ENCODE assay signal across 8 cellular contexts in the genomic region with DNA sequence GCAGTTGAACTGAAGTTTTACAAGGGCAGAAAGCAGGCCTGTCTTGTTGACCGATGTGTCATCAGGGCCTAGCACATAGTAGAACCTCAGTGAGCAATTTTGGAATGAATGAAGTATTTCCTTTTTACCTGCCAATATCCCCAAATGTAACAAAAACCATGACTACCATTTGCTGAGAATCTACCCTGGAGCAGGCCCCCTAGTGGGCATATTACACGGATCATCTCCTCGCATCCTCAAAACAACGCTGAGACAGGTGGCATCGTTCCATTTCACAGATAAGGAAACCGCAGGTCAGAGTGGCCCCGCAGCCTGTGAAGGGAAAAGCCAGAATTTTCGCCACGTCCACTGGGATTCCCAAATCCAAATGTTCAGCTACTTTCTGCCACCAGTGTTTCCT.
DNase-seq lines count a peak whose midpoint lies in the region; ATAC-seq, FAIRE-seq and TF ChIP-seq lines count a peak whose summit lies in the region.

No MANE protein-coding gene starts in this region.

- no peaks in the 10 kb centered on the region for H3F3A ChIP-seq in SU-DHL-6 (ENCODE audit: insufficient read depth)

- no peaks in the 10 kb centered on the region for H3K9me3 ChIP-seq in SU-DHL-6 (ENCODE audit: insufficient read depth, low read length)
- no peaks in the 10 kb centered on the region for H3K9me3 ChIP-seq in suprapubic skin

- no peak overlapping the region for H3K4me2 ChIP-seq in SU-DHL-6 (ENCODE audit: low read depth, low read length, poor library complexity, severe bottlenecking)

- H3K36me3 ChIP-seq in SU-DHL-6 (ENCODE audit: low read length) = no peaks in the 10 kb centered on the region
- H3K36me3 ChIP-seq in suprapubic skin = no peaks in the 10 kb centered on the region

- no peaks in the 10 kb centered on the region for H3K4me1 ChIP-seq in suprapubic skin

- H3K4me1 Mint-ChIP-seq in activated T-helper 17 cell treated with anti-CD3 and anti-CD28 coated beads, Interleukin-2, amount 50 U/mL, for 72 hours = no peaks in the 10 kb centered on the region

- no peak overlapping the region for H3K27ac Mint-ChIP-seq in activated T-helper 17 cell treated with anti-CD3 and anti-CD28 coated beads, Interleukin-2, amount 50 U/mL, for 72 hours

- H3K79me2 ChIP-seq in SU-DHL-6 (ENCODE audit: insufficient read depth, low read length) = no peaks in the 10 kb centered on the region

- no peak overlapping the region for H3K9ac ChIP-seq in SU-DHL-6 (ENCODE audit: low read length)

- H3K27ac ChIP-seq in SU-DHL-6 (ENCODE audit: low read depth, low read length) (no peak overlapping the region), suprapubic skin (no peak overlapping the region)

- H3K27me3 Mint-ChIP-seq in activated T-helper 17 cell treated with anti-CD3 and anti-CD28 coated beads, Interleukin-2, amount 50 U/mL, for 72 hours = peaks cover 22% of the 10 kb centered on the region

- no peak for TF ChIP-seq EP300 in suprapubic skin (IDR thresholded peaks at IDR 0.05)

- H4K20me1 ChIP-seq in SU-DHL-6 (ENCODE audit: low read depth, low read length) = no peaks in the 10 kb centered on the region

- no peaks in the 10 kb centered on the region for H3K9me2 ChIP-seq in SU-DHL-6 (replicated peaks; ENCODE audit: insufficient read depth, low read length)

- H3K36me3 Mint-ChIP-seq in activated T-helper 17 cell treated with anti-CD3 and anti-CD28 coated beads, Interleukin-2, amount 50 U/mL, for 72 hours (ENCODE audit: low read depth) = no peaks in the 10 kb centered on the region

- H3K4me3 ChIP-seq in SU-DHL-6 (ENCODE audit: insufficient read depth, low read length, poor library complexity, severe bottlenecking) (no peak overlapping the region), suprapubic skin (no peak overlapping the region)

- H3K4me3 Mint-ChIP-seq in activated T-helper 17 cell treated with anti-CD3 and anti-CD28 coated beads, Interleukin-2, amount 50 U/mL, for 72 hours = no peak overlapping the region

- peak; percentile 1 to 22 for DNase-seq in AML-193 (lab: John Stamatoyannopoulos, UW)
- DNase-seq in GM12891 (ENCODE audit: insufficient read length, low spot score) = no peak
- peak; percentile 26 for DNase-seq in iPS-NIHi7 (ENCODE audit: extremely low spot score)
- no peak for DNase-seq in suprapubic skin (ENCODE audit: low spot score in 2 of 2)

- FAIRE-seq in GM12891 (lab: Jason Lieb, UNC) = peak; percentile 9

- ATAC-seq in GM19324 (IDR thresholded peaks at IDR 0.05; ENCODE audit: low FRiP score, unreplicated experiment) (no peak), GM21529 (IDR thresholded peaks at IDR 0.05; ENCODE audit: unreplicated experiment) (no peak)
- no peak for ATAC-seq in activated T-helper 17 cell treated with anti-CD3 and anti-CD28 coated beads, Interleukin-2, amount 50 U/mL, for 72 hours (replicated peaks)

- H3K27me3 ChIP-seq in SU-DHL-6 (ENCODE audit: low read length) = no peaks in the 10 kb centered on the region
- peaks cover 4% of the 10 kb centered on the region for H3K27me3 ChIP-seq in suprapubic skin

- peak; percentile 60 for TF ChIP-seq CTCF in SU-DHL-6 (IDR thresholded peaks at IDR 0.05; ENCODE audit: insufficient read depth, low read length, poor library complexity, severe bottlenecking)
- no peak for TF ChIP-seq CTCF in suprapubic skin (IDR thresholded peaks at IDR 0.05)

- WGBS in suprapubic skin = 70% methylated on average over 8 of the region's 9 CpGs

- TF ChIP-seq POLR2A in GM12891 (IDR thresholded peaks at IDR 0.05; ENCODE audit: low read depth, low read length) (no peak), suprapubic skin (IDR thresholded peaks at IDR 0.05) (no peak)

- H2AFZ ChIP-seq in SU-DHL-6 (ENCODE audit: low read depth, low read length, severe bottlenecking) = no peak overlapping the region

- peaks cover 3% of the 10 kb centered on the region for H3K9me3 Mint-ChIP-seq in activated T-helper 17 cell treated with anti-CD3 and anti-CD28 coated beads, Interleukin-2, amount 50 U/mL, for 72 hours

TF ChIP-seq in GM12891, 5 proteins besides CTCF, POLR2A, EP300 and RAD21:
- TF ChIP-seq PAX5 (IDR thresholded peaks at IDR 0.05; ENCODE audit: insufficient read depth, low read length, severe bottlenecking) (no peak), POLR2AphosphoS5 (IDR thresholded peaks at IDR 0.05; ENCODE audit: low read depth, low read length) (no peak), POU2F2 (IDR thresholded peaks at IDR 0.05; ENCODE audit: low read depth, low read length) (no peak), SPI1 (IDR thresholded peaks at IDR 0.05; ENCODE audit: low read depth, low read length) (no peak), TAF1 (IDR thresholded peaks at IDR 0.05; ENCODE audit: low read depth, low read length) (no peak)

Comparison
In these comparisons a context has a peak if more than half of its experiments do, and no peak if none do; other contexts are left out.
1. DNase-seq: peak in AML-193 (2 of 2) and iPS-NIHi7 (single experiment); none in GM12891 (single experiment) and suprapubic skin (0 of 2).